8 cellular contexts compared by ENCODE assay signal in genomic region chr1:192545781-192546521, GRCh38. TPM values are rescaled to one million over a fixed set of nuclear protein-coding genes. Genes with fewer than 3 reads are reported as not detected.
DNase-seq lines count a peak whose midpoint lies in the region; ATAC-seq lines count a peak whose summit lies in the region.

No MANE protein-coding gene starts in this region.

- POLR2A ChIA-PET in activated CD4-positive, alpha-beta memory T cell treated with anti-CD3 and anti-CD28 coated beads for 36 hours (lab: Charles Lee): interaction anchor here (2.3 to 3.0 kb wide), 2 partner anchors 28 to 33 kb away, joined by 9 to 18 read pairs; no protein-coding TSS in a partner anchor

- H3K9ac ChIP-seq in BLaER1 treated with 17β-estradiol and CSF1 and Interleukin-3, amounts not matched to agents 10 nM and 100 nM: no peak overlapping the region

- H3K27me3 Mint-ChIP-seq in activated CD4-positive, alpha-beta memory T cell treated with anti-CD3 and anti-CD28 coated beads for 36 hours: no peaks in the 10 kb centered on the region

- peak overlapping the region in 1 of 10 experiments; percentile 7; a peak in 2 of 20 replicates for H3K4me3 ChIP-seq in BLaER1 treated with 17β-estradiol and CSF1 and Interleukin-3, amounts not matched to agents 10 nM and 100 nM

- peak overlapping the region; percentile 46 for H3K27ac Mint-ChIP-seq in activated CD4-positive, alpha-beta memory T cell treated with anti-CD3 and anti-CD28 coated beads for 36 hours
- H3K27ac Mint-ChIP-seq in stimulated activated effector memory CD8-positive, alpha-beta T cell treated with anti-CD3 and anti-CD28 coated beads, Interleukin-12 subunit alpha, Interleukin-12 subunit beta, amount 100 ng/mL, for 72 hours: peak overlapping the region; percentile 86

- H3K4me1 ChIP-seq in BLaER1 treated with 17β-estradiol and CSF1 and Interleukin-3, amounts not matched to agents 10 nM and 100 nM: peaks cover 0 to 38% (median 1%) of the 10 kb centered on the region in 10 experiments; a peak in 9 of 20 replicates

- ATAC-seq in GM19438 (IDR thresholded peaks at IDR 0.05; ENCODE audit: low read depth, unreplicated experiment): peak; percentile 55
- peak; percentile 48 for ATAC-seq in HG03432 (IDR thresholded peaks at IDR 0.05; ENCODE audit: unreplicated experiment)
- ATAC-seq in stimulated activated effector memory CD8-positive, alpha-beta T cell treated with anti-CD3 and anti-CD28 coated beads, Interleukin-12 subunit alpha, Interleukin-12 subunit beta, amount 100 ng/mL, for 72 hours: peak; percentile 45

- H3K36me3 ChIP-seq in BLaER1 treated with 17β-estradiol and CSF1 and Interleukin-3, amounts not matched to agents 10 nM and 100 nM: no peaks in the 10 kb centered on the region

- peak overlapping the region in 2 of 11 experiments; percentile 20 to 40; a peak in 2 of 22 replicates for H3K27ac ChIP-seq in BLaER1 treated with 17β-estradiol and CSF1 and Interleukin-3, amounts not matched to agents 10 nM and 100 nM

- no peaks in the 10 kb centered on the region for H4K20me1 ChIP-seq in BLaER1 treated with 17β-estradiol and CSF1 and Interleukin-3, amounts not matched to agents 10 nM and 100 nM

- peak overlapping the region; percentile 30 for H3K4me3 Mint-ChIP-seq in activated CD4-positive, alpha-beta memory T cell treated with anti-CD3 and anti-CD28 coated beads for 36 hours
- H3K4me3 Mint-ChIP-seq in stimulated activated effector memory CD8-positive, alpha-beta T cell treated with anti-CD3 and anti-CD28 coated beads, Interleukin-12 subunit alpha, Interleukin-12 subunit beta, amount 100 ng/mL, for 72 hours: peak overlapping the region; percentile 53

- peak overlapping the region in 6 of 11 experiments; percentile 1 to 84 (median 43); a peak in 8 of 22 replicates for H3K4me2 ChIP-seq in BLaER1 treated with 17β-estradiol and CSF1 and Interleukin-3, amounts not matched to agents 10 nM and 100 nM

- no peak for DNase-seq in activated CD4-positive, alpha-beta memory T cell treated with anti-CD3 and anti-CD28 coated beads for 36 hours
- DNase-seq in stimulated activated effector memory CD8-positive, alpha-beta T cell treated with anti-CD3 and anti-CD28 coated beads, Interleukin-12 subunit alpha, Interleukin-12 subunit beta, amount 100 ng/mL, for 72 hours (ENCODE audit: low spot score in 2 of 2): no peak
- DNase-seq in stimulated activated CD4-positive, alpha-beta T cell treated with anti-CD3 and anti-CD28 coated beads, Interleukin-4, amount 100 ng/mL, for 4 hours: no peak
- no peak for DNase-seq in stimulated activated CD4-positive, alpha-beta T cell treated with anti-CD3 and anti-CD28 coated beads, Interleukin-2, amount 100 ng/mL, for 48 hours
- DNase-seq in effector CD4-positive, alpha-beta T cell: no peak

- no peaks in the 10 kb centered on the region for H3K36me3 Mint-ChIP-seq in activated CD4-positive, alpha-beta memory T cell treated with anti-CD3 and anti-CD28 coated beads for 36 hours
- H3K36me3 Mint-ChIP-seq in stimulated activated effector memory CD8-positive, alpha-beta T cell treated with anti-CD3 and anti-CD28 coated beads, Interleukin-12 subunit alpha, Interleukin-12 subunit beta, amount 100 ng/mL, for 72 hours: peaks cover 5% of the 10 kb centered on the region

- H3K4me1 Mint-ChIP-seq in activated CD4-positive, alpha-beta memory T cell treated with anti-CD3 and anti-CD28 coated beads for 36 hours (ENCODE audit: low read depth): peaks cover 60% of the 10 kb centered on the region
- H3K4me1 Mint-ChIP-seq in stimulated activated effector memory CD8-positive, alpha-beta T cell treated with anti-CD3 and anti-CD28 coated beads, Interleukin-12 subunit alpha, Interleukin-12 subunit beta, amount 100 ng/mL, for 72 hours: peaks cover 56% of the 10 kb centered on the region

- H3K27me3 ChIP-seq in BLaER1 treated with 17β-estradiol and CSF1 and Interleukin-3, amounts not matched to agents 10 nM and 100 nM: no peaks in the 10 kb centered on the region

- H3K9me3 Mint-ChIP-seq in activated CD4-positive, alpha-beta memory T cell treated with anti-CD3 and anti-CD28 coated beads for 36 hours: no peaks in the 10 kb centered on the region
- no peaks in the 10 kb centered on the region for H3K9me3 Mint-ChIP-seq in stimulated activated effector memory CD8-positive, alpha-beta T cell treated with anti-CD3 and anti-CD28 coated beads, Interleukin-12 subunit alpha, Interleukin-12 subunit beta, amount 100 ng/mL, for 72 hours

- intact Hi-C loops in activated CD4-positive, alpha-beta memory T cell treated with anti-CD3 and anti-CD28 coated beads for 36 hours (cut with micrococcal nuclease): loop anchor here (1.0 kb wide), 5 partner anchors 13 to 55 kb away; partner anchors contain the start of gene RGS1

- CTCF ChIA-PET in activated CD4-positive, alpha-beta memory T cell treated with anti-CD3 and anti-CD28 coated beads for 36 hours (lab: Charles Lee): interaction anchor here (0.7 to 2.9 kb wide), 7 partner anchors 29 to 91 kb away, joined by 3 to 9 read pairs (median 5); no protein-coding TSS in a partner anchor

- no peaks in the 10 kb centered on the region for H3K9me3 ChIP-seq in BLaER1 treated with 17β-estradiol and CSF1 and Interleukin-3, amounts not matched to agents 10 nM and 100 nM (replicated peaks in 1 of 11)

RNA-seq across cellular contexts. Expression of gene RGS1, which starts 29.6 kb away (rescaled TPM):
- total RNA-seq in activated CD4-positive, alpha-beta memory T cell treated with anti-CD3 and anti-CD28 coated beads for 36 hours: 10 to 100 TPM; 23.5 to 27.1 TPM
